In the genomic region with DNA sequence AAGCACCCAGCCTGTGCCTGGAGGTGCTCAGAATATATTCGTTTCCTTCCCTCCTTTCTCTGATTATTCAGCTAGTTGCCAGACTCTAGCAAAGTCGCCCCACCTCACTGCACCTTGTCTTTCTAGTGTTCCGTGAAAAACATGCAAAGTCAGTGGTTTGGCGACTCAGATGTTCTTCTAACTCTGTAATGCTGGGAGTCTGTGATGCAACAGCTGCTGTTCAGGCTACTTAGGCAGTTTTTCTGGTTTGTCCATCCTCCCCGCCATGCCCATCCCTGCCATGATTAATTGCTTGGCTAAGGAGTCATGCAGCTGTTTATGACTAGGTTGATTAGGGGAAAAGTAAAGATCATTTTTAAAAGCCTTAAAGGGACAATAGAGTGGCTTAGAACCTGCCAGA, we compare ENCODE assay signal across 10 cellular contexts.
A peak's percentile ranks its signal among the peaks of the same experiment; 100 is the strongest.
DNase-seq lines count a peak whose midpoint lies in the region; ATAC-seq and TF ChIP-seq lines count a peak whose summit lies in the region.
"Had no signal": no experiment of that assay in that cellular context is flagged by ENCODE, and none has a peak within 500 bp of the region (broad histone marks: within the 10 kb centered on the region; RNA-seq: fewer than 3 reads in every experiment).

No MANE protein-coding gene starts in this region.

- H3K27me3 Mint-ChIP-seq in chondrocyte (ENCODE audit: low read depth) = no peaks in the 10 kb centered on the region

- POLR2A ChIA-PET in RWPE1 (lab: Yijun Ruan, JAX; ENCODE audit: low non-redundant PET) = no interaction called here

- no peak overlapping the region for H3K27ac ChIP-seq in RWPE1

- peaks cover 11% of the 10 kb centered on the region for H3K4me1 Mint-ChIP-seq in chondrocyte (ENCODE audit: low read depth)
- H3K4me1 Mint-ChIP-seq: central memory CD8-positive, alpha-beta T cell had no signal

- H3K4me3 Mint-ChIP-seq in chondrocyte (ENCODE audit: unreplicated experiment) = no peak overlapping the region
- H3K4me3 Mint-ChIP-seq: central memory CD8-positive, alpha-beta T cell had no signal

- peaks cover 2% of the 10 kb centered on the region for H3K36me3 Mint-ChIP-seq in chondrocyte (ENCODE audit: low read depth)

- intact Hi-C loops in Right ventricle myocardium inferior (cut with DNase I) = no loop called here

- no peak for TF ChIP-seq CTCF in RWPE1 (conservative IDR thresholded peaks at IDR 0.05; ENCODE audit: low read depth)
- no peak for TF ChIP-seq CTCF in chondrocyte (IDR thresholded peaks at IDR 0.05)

- DNase-seq in GM03348 (ENCODE audit: low spot score) (peak; percentile 19), RWPE1 (ENCODE audit: low spot score) (peak; percentile 79), kidney glomerular epithelial cell (lab: John Stamatoyannopoulos, UW) (peak; percentile 50), chondrocyte (ENCODE audit: low spot score) (no peak), Right ventricle myocardium inferior (ENCODE audit: missing footprints) (no peak)
- no peak for DNase-seq in stimulated activated CD4-positive, alpha-beta T cell treated with anti-CD3 and anti-CD28 coated beads, Interleukin-4, amount 100 ng/mL, for 4 hours
- DNase-seq in central memory CD4-positive, alpha-beta T cell = no peak
- DNase-seq: GF-D8 had no signal

- peak; percentile 96 for ATAC-seq in HG03139 (IDR thresholded peaks at IDR 0.05; ENCODE audit: unreplicated experiment)
- no peak for ATAC-seq in Right ventricle myocardium inferior

- H3K27ac Mint-ChIP-seq in chondrocyte (ENCODE audit: unreplicated experiment) = no peak overlapping the region

- peaks cover 4% of the 10 kb centered on the region for H3K9me3 Mint-ChIP-seq in chondrocyte (ENCODE audit: low read depth)
- H3K9me3 Mint-ChIP-seq: central memory CD8-positive, alpha-beta T cell had no signal

- CTCF ChIA-PET in RWPE1 (lab: Yijun Ruan, JAX) = no interaction called here

Comparison
In these comparisons a context has a peak if more than half of its experiments do, and no peak if none do; other contexts are left out.
1. DNase-seq: peak in GM03348 (single experiment), RWPE1 (single experiment) and kidney glomerular epithelial cell (single experiment); none in chondrocyte (single experiment), stimulated activated CD4-positive, alpha-beta T cell treated with anti-CD3 and anti-CD28 coated beads, Interleukin-4, amount 100 ng/mL, for 4 hours (0 of 2), central memory CD4-positive, alpha-beta T cell (single experiment) and Right ventricle myocardium inferior (single experiment).